1 cellular context compared by ENCODE assay signal in genomic region chr1:153553691-153554608, GRCh38.
TF ChIP-seq lines count a peak whose summit lies in the region.

No MANE protein-coding gene starts in this region.

TF ChIP-seq in WTC11, 78 proteins besides CTCF, POLR2A, EP300 and RAD21 (continued from another document):
- TF ChIP-seq ZNF425 (CRISPR knock-in tag; conservative IDR thresholded peaks at IDR 0.05): no peak
- no peak for TF ChIP-seq FOXK1 (CRISPR knock-in tag; IDR thresholded peaks at IDR 0.05)
- no peak for TF ChIP-seq FOXJ3 (CRISPR knock-in tag; IDR thresholded peaks at IDR 0.05; ENCODE audit: borderline replicate concordance)
- TF ChIP-seq HMGA2 (CRISPR knock-in tag; IDR thresholded peaks at IDR 0.05): no peak
- no peak for TF ChIP-seq CBFB (CRISPR knock-in tag; IDR thresholded peaks at IDR 0.05; ENCODE audit: low read depth)
- TF ChIP-seq PRRX2 (CRISPR knock-in tag; IDR thresholded peaks at IDR 0.05): no peak
- no peak for TF ChIP-seq ZNF138 (CRISPR knock-in tag; conservative IDR thresholded peaks at IDR 0.05)
- TF ChIP-seq ZNF671 (CRISPR knock-in tag; IDR thresholded peaks at IDR 0.05): no peak
- TF ChIP-seq ZNF232 (CRISPR knock-in tag; IDR thresholded peaks at IDR 0.05): no peak
- no peak for TF ChIP-seq ZNF317 (CRISPR knock-in tag; IDR thresholded peaks at IDR 0.05; ENCODE audit: borderline replicate concordance, low read depth)
- TF ChIP-seq TP53 (CRISPR knock-in tag; IDR thresholded peaks at IDR 0.05): no peak
- no peak for TF ChIP-seq SOX15 (CRISPR knock-in tag; IDR thresholded peaks at IDR 0.05)
- no peak for TF ChIP-seq RORB (CRISPR knock-in tag; IDR thresholded peaks at IDR 0.05)
